Comparison of ENCODE assay signal across 32 cellular contexts in genomic region chr15:58174709-58175108, GRCh38. TPM values are rescaled to one million over a fixed set of nuclear protein-coding genes. Genes with fewer than 3 reads are reported as not detected.
"Had no signal": no experiment of that assay in that cellular context is flagged by ENCODE, and none has a peak within 500 bp of the region (broad histone marks: within the 10 kb centered on the region; RNA-seq: fewer than 3 reads in every experiment).

No MANE protein-coding gene starts in this region.

- H3K4me2 ChIP-seq: neural progenitor cell, smooth muscle cell had no signal

- DNase-seq: natural killer cell; occipital lobe; ovary; posterior cingulate gyrus; psoas muscle; right cardiac atrium; spleen; stimulated activated CD4-positive, alpha-beta T cell treated with anti-CD3 and anti-CD28 coated beads, Interleukin-12 subunit alpha, Interleukin-12 subunit beta, amount 100 ng/mL, for 4 hours; stimulated activated CD4-positive, alpha-beta T cell treated with anti-CD3 and anti-CD28 coated beads, Interleukin-1b, Interleukin-23, amount 100 ng/mL, for 48 hours; stimulated activated CD4-positive, alpha-beta T cell treated with anti-CD3 and anti-CD28 coated beads, Interleukin-4, amount 100 ng/mL, for 1 hour; stimulated activated CD4-positive, alpha-beta T cell treated with anti-CD3 and anti-CD28 coated beads, Interleukin-4, amount 100 ng/mL, for 4 hours; stimulated activated CD8-positive, alpha-beta memory T cell treated with anti-CD3 and anti-CD28 coated beads, Interleukin-4, amount 100 ng/mL, for 48 hours; stimulated activated naive CD4-positive, alpha-beta T cell; stimulated activated naive CD8-positive, alpha-beta T cell treated with anti-CD3 and anti-CD28 coated beads, Interleukin-15, amount 100 ng/mL, for 72 hours; stimulated activated naive CD8-positive, alpha-beta T cell treated with anti-CD3 and anti-CD28 coated beads, Interleukin-15, Interleukin-2, amounts not matched to agents 100 U/mL and 50 U/mL, for 24 hours; substantia nigra; testis; tibial artery; transverse colon; upper lobe of right lung; uterus had no signal

- H3K9me3 ChIP-seq: ovary, psoas muscle, spleen, suprapubic skin, testis, tibial artery, transverse colon, upper lobe of right lung, uterus had no signal

- H3K79me2 ChIP-seq: parathyroid adenoma had no signal

- H3K27me3 ChIP-seq: neural progenitor cell, ovary, testis, transverse colon, upper lobe of right lung, uterus had no signal

- H2AFZ ChIP-seq: neural progenitor cell, parathyroid adenoma had no signal

- H3K4me3 Mint-ChIP-seq: natural killer cell; nephron; neural progenitor cell; stimulated activated memory B cell treated with anti-CD40 and anti-IgM and Interleukin-4, amounts not matched to agents 10 μg/mL and 1 μg/mL and 100 μg/mL, for 72 hours; stimulated activated naive CD8-positive, alpha-beta T cell treated with anti-CD3 and anti-CD28 coated beads, Interleukin-15, amount 100 ng/mL, for 72 hours; type B pancreatic cell had no signal

- H3K4me1 Mint-ChIP-seq: natural killer cell; stimulated activated memory B cell treated with anti-CD40 and anti-IgM and Interleukin-4, amounts not matched to agents 10 μg/mL and 1 μg/mL and 100 μg/mL, for 72 hours; stimulated activated naive CD8-positive, alpha-beta T cell treated with anti-CD3 and anti-CD28 coated beads, Interleukin-15, amount 100 ng/mL, for 72 hours had no signal

- H3K36me3 Mint-ChIP-seq: natural killer cell; neural progenitor cell; stimulated activated memory B cell treated with anti-CD40 and anti-IgM and Interleukin-4, amounts not matched to agents 10 μg/mL and 1 μg/mL and 100 μg/mL, for 72 hours; type B pancreatic cell had no signal

- H3K36me3 ChIP-seq: neural progenitor cell, ovary, suprapubic skin, tibial artery, transverse colon, upper lobe of right lung, uterus had no signal

- H3K27ac Mint-ChIP-seq: natural killer cell; nephron; neural progenitor cell; progenitor cell of endocrine pancreas; stimulated activated memory B cell treated with anti-CD40 and anti-IgM and Interleukin-4, amounts not matched to agents 10 μg/mL and 1 μg/mL and 100 μg/mL, for 72 hours; stimulated activated naive CD8-positive, alpha-beta T cell treated with anti-CD3 and anti-CD28 coated beads, Interleukin-15, amount 100 ng/mL, for 72 hours; type B pancreatic cell had no signal

- H3K27ac ChIP-seq: neural progenitor cell, ovary, parathyroid adenoma, psoas muscle, skin epidermis, spleen, suprapubic skin, testis, tibial artery, transverse colon, upper lobe of right lung, uterus had no signal

- ATAC-seq: natural killer cell; psoas muscle; right cardiac atrium; sciatic nerve; stimulated activated memory B cell treated with anti-CD40 and anti-IgM and Interleukin-4, amounts not matched to agents 10 μg/mL and 1 μg/mL and 100 μg/mL, for 72 hours; stimulated activated naive CD8-positive, alpha-beta T cell treated with anti-CD3 and anti-CD28 coated beads, Interleukin-15, amount 100 ng/mL, for 72 hours; stimulated activated naive CD8-positive, alpha-beta T cell treated with anti-CD3 and anti-CD28 coated beads, Interleukin-15, Interleukin-2, amounts not matched to agents 100 U/mL and 50 U/mL, for 24 hours; upper lobe of right lung had no signal

- H3K4me3 ChIP-seq: neural progenitor cell, ovary, psoas muscle, skin epidermis, smooth muscle cell, spleen, suprapubic skin, testis, tibial artery, transverse colon, upper lobe of right lung, uterus had no signal

- H3K9me3 Mint-ChIP-seq: natural killer cell; nephron; neural progenitor cell; stimulated activated memory B cell treated with anti-CD40 and anti-IgM and Interleukin-4, amounts not matched to agents 10 μg/mL and 1 μg/mL and 100 μg/mL, for 72 hours; stimulated activated naive CD8-positive, alpha-beta T cell treated with anti-CD3 and anti-CD28 coated beads, Interleukin-15, amount 100 ng/mL, for 72 hours; type B pancreatic cell had no signal

- H3K4me1 ChIP-seq: parathyroid adenoma, psoas muscle, spleen, suprapubic skin, testis, tibial artery, transverse colon, upper lobe of right lung, uterus had no signal

RNA-seq across cellular contexts. Expression of gene AQP9, which starts 36.5 kb away (rescaled TPM):
- total RNA-seq: progenitor cell of endocrine pancreas had no signal
- polyA plus RNA-seq: neural cell, smooth muscle cell had no signal
